1 cellular context compared by ENCODE assay signal in the genomic region with DNA sequence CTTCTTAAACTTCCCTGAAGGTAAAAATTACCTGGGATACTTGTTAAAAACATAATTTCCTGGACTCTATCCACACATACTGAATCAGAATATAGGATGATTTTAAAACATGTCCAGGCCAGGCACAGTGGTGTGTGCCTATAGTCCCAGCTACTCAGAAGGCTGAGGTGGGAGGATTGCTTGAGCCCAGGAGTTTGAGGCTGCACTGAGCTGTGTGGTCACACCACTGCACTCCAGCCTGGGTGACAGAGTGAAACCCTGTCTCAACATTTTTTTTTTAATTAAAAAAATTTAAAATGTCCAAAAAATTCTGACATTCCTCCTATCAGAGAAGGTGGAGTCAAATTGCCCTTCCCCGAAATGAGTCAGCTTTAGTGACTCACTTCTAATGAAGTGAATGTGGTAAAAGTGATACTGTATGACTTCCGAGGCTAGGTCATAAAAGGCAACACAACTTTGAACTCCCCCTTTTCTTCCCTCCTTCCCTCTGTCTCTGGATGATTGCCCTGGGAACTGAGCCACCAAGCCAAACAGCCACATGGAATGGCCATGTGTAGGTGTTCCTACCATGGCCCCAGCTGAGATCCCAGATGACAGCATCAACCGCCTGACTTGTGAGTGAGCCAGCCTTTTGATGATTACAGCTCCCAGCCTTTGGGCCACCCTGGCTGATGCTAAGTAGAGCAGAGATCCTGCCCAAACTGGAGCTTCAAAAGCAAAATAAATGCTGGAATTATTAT.
TF ChIP-seq lines count a peak whose summit lies in the region.

No MANE protein-coding gene starts in this region.

TF ChIP-seq in K562, 482 proteins besides CTCF, POLR2A, EP300 and RAD21 (continued from another document):
- TF ChIP-seq, protein P1, sequence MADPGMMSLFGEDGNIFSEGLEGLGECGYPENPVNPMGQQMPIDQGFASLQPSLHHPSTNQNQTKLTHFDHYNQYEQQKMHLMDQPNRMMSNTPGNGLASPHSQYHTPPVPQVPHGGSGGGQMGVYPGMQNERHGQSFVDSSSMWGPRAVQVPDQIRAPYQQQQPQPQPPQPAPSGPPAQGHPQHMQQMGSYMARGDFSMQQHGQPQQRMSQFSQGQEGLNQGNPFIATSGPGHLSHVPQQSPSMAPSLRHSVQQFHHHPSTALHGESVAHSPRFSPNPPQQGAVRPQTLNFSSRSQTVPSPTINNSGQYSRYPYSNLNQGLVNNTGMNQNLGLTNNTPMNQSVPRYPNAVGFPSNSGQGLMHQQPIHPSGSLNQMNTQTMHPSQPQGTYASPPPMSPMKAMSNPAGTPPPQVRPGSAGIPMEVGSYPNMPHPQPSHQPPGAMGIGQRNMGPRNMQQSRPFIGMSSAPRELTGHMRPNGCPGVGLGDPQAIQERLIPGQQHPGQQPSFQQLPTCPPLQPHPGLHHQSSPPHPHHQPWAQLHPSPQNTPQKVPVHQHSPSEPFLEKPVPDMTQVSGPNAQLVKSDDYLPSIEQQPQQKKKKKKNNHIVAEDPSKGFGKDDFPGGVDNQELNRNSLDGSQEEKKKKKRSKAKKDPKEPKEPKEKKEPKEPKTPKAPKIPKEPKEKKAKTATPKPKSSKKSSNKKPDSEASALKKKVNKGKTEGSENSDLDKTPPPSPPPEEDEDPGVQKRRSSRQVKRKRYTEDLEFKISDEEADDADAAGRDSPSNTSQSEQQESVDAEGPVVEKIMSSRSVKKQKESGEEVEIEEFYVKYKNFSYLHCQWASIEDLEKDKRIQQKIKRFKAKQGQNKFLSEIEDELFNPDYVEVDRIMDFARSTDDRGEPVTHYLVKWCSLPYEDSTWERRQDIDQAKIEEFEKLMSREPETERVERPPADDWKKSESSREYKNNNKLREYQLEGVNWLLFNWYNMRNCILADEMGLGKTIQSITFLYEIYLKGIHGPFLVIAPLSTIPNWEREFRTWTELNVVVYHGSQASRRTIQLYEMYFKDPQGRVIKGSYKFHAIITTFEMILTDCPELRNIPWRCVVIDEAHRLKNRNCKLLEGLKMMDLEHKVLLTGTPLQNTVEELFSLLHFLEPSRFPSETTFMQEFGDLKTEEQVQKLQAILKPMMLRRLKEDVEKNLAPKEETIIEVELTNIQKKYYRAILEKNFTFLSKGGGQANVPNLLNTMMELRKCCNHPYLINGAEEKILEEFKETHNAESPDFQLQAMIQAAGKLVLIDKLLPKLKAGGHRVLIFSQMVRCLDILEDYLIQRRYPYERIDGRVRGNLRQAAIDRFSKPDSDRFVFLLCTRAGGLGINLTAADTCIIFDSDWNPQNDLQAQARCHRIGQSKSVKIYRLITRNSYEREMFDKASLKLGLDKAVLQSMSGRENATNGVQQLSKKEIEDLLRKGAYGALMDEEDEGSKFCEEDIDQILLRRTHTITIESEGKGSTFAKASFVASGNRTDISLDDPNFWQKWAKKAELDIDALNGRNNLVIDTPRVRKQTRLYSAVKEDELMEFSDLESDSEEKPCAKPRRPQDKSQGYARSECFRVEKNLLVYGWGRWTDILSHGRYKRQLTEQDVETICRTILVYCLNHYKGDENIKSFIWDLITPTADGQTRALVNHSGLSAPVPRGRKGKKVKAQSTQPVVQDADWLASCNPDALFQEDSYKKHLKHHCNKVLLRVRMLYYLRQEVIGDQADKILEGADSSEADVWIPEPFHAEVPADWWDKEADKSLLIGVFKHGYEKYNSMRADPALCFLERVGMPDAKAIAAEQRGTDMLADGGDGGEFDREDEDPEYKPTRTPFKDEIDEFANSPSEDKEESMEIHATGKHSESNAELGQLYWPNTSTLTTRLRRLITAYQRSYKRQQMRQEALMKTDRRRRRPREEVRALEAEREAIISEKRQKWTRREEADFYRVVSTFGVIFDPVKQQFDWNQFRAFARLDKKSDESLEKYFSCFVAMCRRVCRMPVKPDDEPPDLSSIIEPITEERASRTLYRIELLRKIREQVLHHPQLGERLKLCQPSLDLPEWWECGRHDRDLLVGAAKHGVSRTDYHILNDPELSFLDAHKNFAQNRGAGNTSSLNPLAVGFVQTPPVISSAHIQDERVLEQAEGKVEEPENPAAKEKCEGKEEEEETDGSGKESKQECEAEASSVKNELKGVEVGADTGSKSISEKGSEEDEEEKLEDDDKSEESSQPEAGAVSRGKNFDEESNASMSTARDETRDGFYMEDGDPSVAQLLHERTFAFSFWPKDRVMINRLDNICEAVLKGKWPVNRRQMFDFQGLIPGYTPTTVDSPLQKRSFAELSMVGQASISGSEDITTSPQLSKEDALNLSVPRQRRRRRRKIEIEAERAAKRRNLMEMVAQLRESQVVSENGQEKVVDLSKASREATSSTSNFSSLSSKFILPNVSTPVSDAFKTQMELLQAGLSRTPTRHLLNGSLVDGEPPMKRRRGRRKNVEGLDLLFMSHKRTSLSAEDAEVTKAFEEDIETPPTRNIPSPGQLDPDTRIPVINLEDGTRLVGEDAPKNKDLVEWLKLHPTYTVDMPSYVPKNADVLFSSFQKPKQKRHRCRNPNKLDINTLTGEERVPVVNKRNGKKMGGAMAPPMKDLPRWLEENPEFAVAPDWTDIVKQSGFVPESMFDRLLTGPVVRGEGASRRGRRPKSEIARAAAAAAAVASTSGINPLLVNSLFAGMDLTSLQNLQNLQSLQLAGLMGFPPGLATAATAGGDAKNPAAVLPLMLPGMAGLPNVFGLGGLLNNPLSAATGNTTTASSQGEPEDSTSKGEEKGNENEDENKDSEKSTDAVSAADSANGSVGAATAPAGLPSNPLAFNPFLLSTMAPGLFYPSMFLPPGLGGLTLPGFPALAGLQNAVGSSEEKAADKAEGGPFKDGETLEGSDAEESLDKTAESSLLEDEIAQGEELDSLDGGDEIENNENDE (IDR thresholded peaks at IDR 0.05; ENCODE audit: low read depth, low read length), result no peak
- TF ChIP-seq, protein P2, sequence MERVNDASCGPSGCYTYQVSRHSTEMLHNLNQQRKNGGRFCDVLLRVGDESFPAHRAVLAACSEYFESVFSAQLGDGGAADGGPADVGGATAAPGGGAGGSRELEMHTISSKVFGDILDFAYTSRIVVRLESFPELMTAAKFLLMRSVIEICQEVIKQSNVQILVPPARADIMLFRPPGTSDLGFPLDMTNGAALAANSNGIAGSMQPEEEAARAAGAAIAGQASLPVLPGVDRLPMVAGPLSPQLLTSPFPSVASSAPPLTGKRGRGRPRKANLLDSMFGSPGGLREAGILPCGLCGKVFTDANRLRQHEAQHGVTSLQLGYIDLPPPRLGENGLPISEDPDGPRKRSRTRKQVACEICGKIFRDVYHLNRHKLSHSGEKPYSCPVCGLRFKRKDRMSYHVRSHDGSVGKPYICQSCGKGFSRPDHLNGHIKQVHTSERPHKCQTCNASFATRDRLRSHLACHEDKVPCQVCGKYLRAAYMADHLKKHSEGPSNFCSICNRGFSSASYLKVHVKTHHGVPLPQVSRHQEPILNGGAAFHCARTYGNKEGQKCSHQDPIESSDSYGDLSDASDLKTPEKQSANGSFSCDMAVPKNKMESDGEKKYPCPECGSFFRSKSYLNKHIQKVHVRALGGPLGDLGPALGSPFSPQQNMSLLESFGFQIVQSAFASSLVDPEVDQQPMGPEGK (CRISPR knock-in tag; IDR thresholded peaks at IDR 0.05; ENCODE audit: borderline replicate concordance), result no peak
- TF ChIP-seq TAF15 (IDR thresholded peaks at IDR 0.05; ENCODE audit: low read depth, low read length) (no peak), RBM39 (optimal IDR thresholded peaks at IDR 0.05; ENCODE audit: low read depth, low read length) (no peak), NR2C2 (CRISPR knock-in tag; IDR thresholded peaks at IDR 0.05) (no peak), NR2C2 (tag; IDR thresholded peaks at IDR 0.05) (peak; percentile 83), JUN (IDR thresholded peaks at IDR 0.05; ENCODE audit: borderline replicate concordance, low read depth, low read length) (peak; percentile 94), JUN (CRISPR knock-in tag; IDR thresholded peaks at IDR 0.05; ENCODE audit: borderline replicate concordance) (no peak), ATF7 (IDR thresholded peaks at IDR 0.05) (peak; percentile 77), ZNF124 (CRISPR knock-in tag; IDR thresholded peaks at IDR 0.05) (no peak), RFX5 (IDR thresholded peaks at IDR 0.05; ENCODE audit: low read depth, low read length) (no peak), KHSRP (IDR thresholded peaks at IDR 0.05) (no peak), POLR2AphosphoS2 (IDR thresholded peaks at IDR 0.05; ENCODE audit: low read length) (no peak), MECOM (CRISPR knock-in tag; IDR thresholded peaks at IDR 0.05) (no peak), NCOR1 (IDR thresholded peaks at IDR 0.05) (peak; percentile 72), XRCC3 (IDR thresholded peaks at IDR 0.05) (no peak), TBP (optimal IDR thresholded peaks at IDR 0.05; ENCODE audit: low read depth, low read length) (peak; percentile 81)
- TF ChIP-seq, protein P3, sequence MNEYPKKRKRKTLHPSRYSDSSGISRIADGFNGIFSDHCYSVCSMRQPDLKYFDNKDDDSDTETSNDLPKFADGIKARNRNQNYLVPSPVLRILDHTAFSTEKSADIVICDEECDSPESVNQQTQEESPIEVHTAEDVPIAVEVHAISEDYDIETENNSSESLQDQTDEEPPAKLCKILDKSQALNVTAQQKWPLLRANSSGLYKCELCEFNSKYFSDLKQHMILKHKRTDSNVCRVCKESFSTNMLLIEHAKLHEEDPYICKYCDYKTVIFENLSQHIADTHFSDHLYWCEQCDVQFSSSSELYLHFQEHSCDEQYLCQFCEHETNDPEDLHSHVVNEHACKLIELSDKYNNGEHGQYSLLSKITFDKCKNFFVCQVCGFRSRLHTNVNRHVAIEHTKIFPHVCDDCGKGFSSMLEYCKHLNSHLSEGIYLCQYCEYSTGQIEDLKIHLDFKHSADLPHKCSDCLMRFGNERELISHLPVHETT (CRISPR knock-in tag; conservative IDR thresholded peaks at IDR 0.05 in 1 of 2, IDR thresholded peaks at IDR 0.05 in 1 of 2), result peak in 1 of 2 experiments; percentile 51; a peak in 1 of 4 replicates
